Comparison of ENCODE assay signal across 8 cellular contexts in the genomic region with DNA sequence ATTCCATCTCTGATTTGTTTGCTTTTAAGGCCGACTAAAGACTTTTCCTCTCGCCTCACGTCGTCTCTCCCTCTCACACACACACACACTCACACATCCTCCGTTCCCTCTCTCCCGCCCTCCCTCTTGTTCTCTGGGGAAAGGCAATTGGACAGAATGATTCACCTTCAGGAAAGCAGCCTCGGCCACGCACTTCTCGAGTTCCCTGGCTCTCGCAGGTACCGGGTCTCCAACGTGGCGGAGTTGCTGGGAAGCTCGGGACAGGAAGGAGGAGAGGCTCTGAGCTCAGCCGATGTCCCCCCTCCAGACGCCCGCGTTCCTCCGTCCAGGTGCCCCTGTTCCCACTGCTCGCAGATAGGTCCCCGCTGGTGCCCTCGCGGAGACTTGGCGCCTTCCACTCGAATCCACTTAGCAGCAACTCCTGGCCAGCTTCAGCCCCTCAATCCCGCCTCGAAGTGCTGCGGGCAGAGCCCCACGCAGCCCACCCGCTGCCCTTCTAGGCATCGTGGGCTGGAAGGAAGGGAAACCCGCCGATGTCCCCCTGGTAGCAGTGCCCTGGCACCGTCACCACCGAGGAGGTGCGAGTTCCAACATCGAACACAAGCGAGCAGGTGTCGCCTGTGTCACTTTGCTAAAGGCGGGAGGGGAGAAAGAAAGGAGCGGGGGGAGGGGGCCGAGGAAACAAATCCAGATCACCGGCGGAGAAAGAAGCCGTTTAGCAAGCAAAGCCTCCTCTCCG.
DNase-seq lines count a peak whose midpoint lies in the region; ATAC-seq, FAIRE-seq and TF ChIP-seq lines count a peak whose summit lies in the region.

No MANE protein-coding gene starts in this region.

- no peak for TF ChIP-seq CTCF in brain (conservative IDR thresholded peaks at IDR 0.05)

- peaks cover 0 to 5% (median 4%) of the 10 kb centered on the region in 5 experiments for H3K9me3 Mint-ChIP-seq in brain

- H3K4me3 Mint-ChIP-seq in brain, result peak overlapping the region; percentile 89 to 97 (median 90)

- FAIRE-seq in GM12891 (lab: Jason Lieb, UNC), result no peak

- ATAC-seq in left lobe of liver (peak; percentile 7), esophagus mucosa (no peak)

- no peaks in the 10 kb centered on the region for H3K36me3 Mint-ChIP-seq in brain

- H3K27ac Mint-ChIP-seq in brain, result peak overlapping the region in 4 of 5 experiments; percentile 22 to 95 (median 56)

- no peak for TF ChIP-seq POLR2A in GM12891 (IDR thresholded peaks at IDR 0.05; ENCODE audit: low read depth, low read length)

- H3K4me1 Mint-ChIP-seq in brain, result peaks cover 31% of the 10 kb centered on the region

- H3K27me3 Mint-ChIP-seq in brain, result peaks cover 59% of the 10 kb centered on the region

- DNase-seq in GM12891 (ENCODE audit: insufficient read length, low spot score) (peak; percentile 2), NCI-H748 treated with DMSO at 0.1 percent for 48 hours (lab: John Stamatoyannopoulos, UW) (peak; percentile 41), left lobe of liver (ENCODE audit: low spot score) (no peak), medulla oblongata (ENCODE audit: extremely low spot score) (no peak), SKM-1 (lab: John Stamatoyannopoulos, UW; ENCODE audit: unreplicated experiment) (no peak)
- DNase-seq in stimulated activated CD4-positive, alpha-beta T cell treated with anti-CD3 and anti-CD28 coated beads, Interleukin-4, amount 100 ng/mL, for 24 hours, result peak; percentile 6

TF ChIP-seq in GM12891, 5 proteins besides CTCF, POLR2A, EP300 and RAD21:
- TF ChIP-seq PAX5 (IDR thresholded peaks at IDR 0.05; ENCODE audit: insufficient read depth, low read length, severe bottlenecking) (no peak), TAF1 (IDR thresholded peaks at IDR 0.05; ENCODE audit: low read depth, low read length) (no peak), POU2F2 (IDR thresholded peaks at IDR 0.05; ENCODE audit: low read depth, low read length) (no peak), POLR2AphosphoS5 (IDR thresholded peaks at IDR 0.05; ENCODE audit: low read depth, low read length) (no peak), SPI1 (IDR thresholded peaks at IDR 0.05; ENCODE audit: low read depth, low read length) (no peak)
TF ChIP-seq in GM12891: peak in this region for 0.

Comparison
In these comparisons a context has a peak if more than half of its experiments do, and no peak if none do; other contexts are left out.
1. DNase-seq: peak in GM12891 (single experiment), NCI-H748 treated with DMSO at 0.1 percent for 48 hours (single experiment) and stimulated activated CD4-positive, alpha-beta T cell treated with anti-CD3 and anti-CD28 coated beads, Interleukin-4, amount 100 ng/mL, for 24 hours (single experiment); none in left lobe of liver (single experiment), medulla oblongata (single experiment) and SKM-1 (single experiment).